Comparison of ENCODE assay signal across 28 cellular contexts in the genomic region with DNA sequence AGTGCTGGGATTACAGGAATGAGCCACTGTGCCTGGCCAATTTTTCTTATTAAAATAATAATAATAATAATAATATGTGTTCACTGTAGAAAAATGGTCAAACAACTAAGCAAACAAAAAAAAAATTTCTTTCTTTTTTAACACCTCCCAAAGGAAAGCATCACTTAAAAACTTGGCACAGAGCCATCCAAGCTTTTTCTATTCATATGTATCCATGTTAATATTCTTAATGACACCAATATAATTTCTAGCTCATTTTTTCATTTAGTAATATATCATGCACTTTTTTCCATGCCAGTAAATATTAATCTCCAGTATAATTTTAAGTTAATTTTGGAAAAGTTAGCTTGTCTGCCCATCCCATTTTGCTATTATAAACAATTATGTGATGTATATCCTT.
"Had no signal": no experiment of that assay in that cellular context is flagged by ENCODE, and none has a peak within 500 bp of the region (broad histone marks: within the 10 kb centered on the region; RNA-seq: fewer than 3 reads in every experiment).

No MANE protein-coding gene starts in this region.

- H3K36me3 ChIP-seq: colonic mucosa, gastrocnemius medialis had no signal

- FAIRE-seq: colon, endometrium, endothelial cell of umbilical vein, frontal cortex had no signal

- DNase-seq: colonic mucosa; cortex of kidney; dermis blood vessel endothelial cell; dorsolateral prefrontal cortex; effector CD4-positive, alpha-beta T cell; effector CD8-positive, alpha-beta T cell; effector memory CD4-positive, alpha-beta T cell; effector memory CD8-positive, alpha-beta T cell; endodermal cell; erythroblast; esophagus squamous epithelium; foreskin fibroblast; foreskin keratinocyte; foreskin melanocyte; gastrocnemius medialis; glutamatergic neuron; head of caudate nucleus; heart left ventricle; heart right ventricle had no signal

- H3K27ac ChIP-seq: colonic mucosa, coronary artery, dorsolateral prefrontal cortex, epithelial cell of prostate, esophagus muscularis mucosa, esophagus squamous epithelium, foreskin keratinocyte, gastrocnemius medialis, gastroesophageal sphincter, heart left ventricle, heart right ventricle had no signal

- H3K4me3 ChIP-seq: colonic mucosa, coronary artery, dorsolateral prefrontal cortex, esophagus muscularis mucosa, esophagus squamous epithelium, gastrocnemius medialis, gastroesophageal sphincter, heart left ventricle, heart right ventricle had no signal

- H3K27me3 ChIP-seq: colonic mucosa, esophagus muscularis mucosa, esophagus squamous epithelium, foreskin keratinocyte, gastrocnemius medialis, gastroesophageal sphincter, heart left ventricle, heart right ventricle had no signal

- H3K9me3 ChIP-seq: colonic mucosa, esophagus muscularis mucosa, esophagus squamous epithelium, gastrocnemius medialis, gastroesophageal sphincter, heart left ventricle, heart right ventricle had no signal

- H3K4me1 ChIP-seq: colonic mucosa, esophagus squamous epithelium, foreskin keratinocyte had no signal

- ATAC-seq: effector memory CD8-positive, alpha-beta T cell; esophagus mucosa; foreskin keratinocyte; gastrocnemius medialis; gastroesophageal sphincter; heart left ventricle; heart right ventricle had no signal
